13 cellular contexts compared by ENCODE assay signal in genomic region chr6:32082951-32083350, GRCh38. TPM values are rescaled to one million over a fixed set of nuclear protein-coding genes. Genes with fewer than 3 reads are reported as not detected.
DNase-seq lines count a peak whose midpoint lies in the region; ATAC-seq and TF ChIP-seq lines count a peak whose summit lies in the region.
"Had no signal": no experiment of that assay in that cellular context is flagged by ENCODE, and none has a peak within 500 bp of the region (broad histone marks: within the 10 kb centered on the region; RNA-seq: fewer than 3 reads in every experiment).

No MANE protein-coding gene starts in this region.

- no peak overlapping the region for H2BK120ac ChIP-seq in trophoblast cell (ENCODE audit: insufficient read depth, low read length, poor library complexity)

- no peak overlapping the region for H3K23ac ChIP-seq in trophoblast cell (ENCODE audit: low read length)

- no peak overlapping the region for H3K4me2 ChIP-seq in trophoblast cell (ENCODE audit: low read length)
- H3K4me2 ChIP-seq: BLaER1 treated with 17β-estradiol and CSF1 and Interleukin-3, amounts not matched to agents 10 nM and 100 nM had no signal

- H3K9ac ChIP-seq in trophoblast cell (ENCODE audit: low read length) (no peak overlapping the region), colonic mucosa (ENCODE audit: low read depth in 2 of 2, low read length in 2 of 2) (no peak overlapping the region)
- H3K9ac ChIP-seq: BLaER1 treated with 17β-estradiol and CSF1 and Interleukin-3, amounts not matched to agents 10 nM and 100 nM had no signal

- H3K4me3 ChIP-seq in AG10803 (ENCODE audit: low read length), result no peak overlapping the region
- H3K4me3 ChIP-seq in trophoblast cell (ENCODE audit: low read depth, low read length), result no peak overlapping the region
- H3K4me3 ChIP-seq in colonic mucosa, result no peak overlapping the region
- H3K4me3 ChIP-seq: BLaER1 treated with 17β-estradiol and CSF1 and Interleukin-3, amounts not matched to agents 10 nM and 100 nM; skin epidermis had no signal

- no peak overlapping the region for H3K4ac ChIP-seq in trophoblast cell (ENCODE audit: low read depth, low read length)

- H3K79me1 ChIP-seq in trophoblast cell (ENCODE audit: low read length), result peaks cover 3% of the 10 kb centered on the region

- no peak overlapping the region for H4K91ac ChIP-seq in trophoblast cell (ENCODE audit: low read depth, low read length)

- H2AK5ac ChIP-seq in trophoblast cell (ENCODE audit: low read length), result no peak overlapping the region

- CTCF ChIA-PET in RWPE1 (lab: Yijun Ruan, JAX), result interaction anchor here (1.9 kb wide), 1 partner anchor 36 kb away, joined by 7 read pairs; no protein-coding TSS in a partner anchor

- H3K14ac ChIP-seq in trophoblast cell (ENCODE audit: low read length), result no peak overlapping the region

- H3K18ac ChIP-seq in trophoblast cell (ENCODE audit: low read length), result no peak overlapping the region

- no peak for TF ChIP-seq CTCF in AG10803 (conservative IDR thresholded peaks at IDR 0.05; ENCODE audit: low read length)
- TF ChIP-seq CTCF in RWPE1 (conservative IDR thresholded peaks at IDR 0.05; ENCODE audit: low read depth), result no peak
- no peak for TF ChIP-seq CTCF in colonic mucosa (IDR thresholded peaks at IDR 0.05)

- no peak overlapping the region for H2BK12ac ChIP-seq in trophoblast cell (ENCODE audit: low read length)

- H4K8ac ChIP-seq in trophoblast cell (ENCODE audit: low read depth, low read length), result no peak overlapping the region

- H3K4me1 ChIP-seq in trophoblast cell (ENCODE audit: control insufficient read depth in 1 of 2, insufficient read depth in 2 of 2, low read length in 2 of 2), result peaks cover 5 to 13% of the 10 kb centered on the region in 2 experiments
- H3K4me1 ChIP-seq in colonic mucosa, result peaks cover 5% of the 10 kb centered on the region

- POLR2A ChIA-PET in RWPE1 (lab: Yijun Ruan, JAX; ENCODE audit: low non-redundant PET), result no interaction called here

- DNase-seq in AG10803 (ENCODE audit: low read depth) (peak; percentile 97), RWPE1 (ENCODE audit: low spot score) (peak; percentile 93), fibroblast of the conjunctiva (ENCODE audit: low read depth) (peak; percentile 80), trophoblast cell (peak; percentile 82 to 86), colonic mucosa (no peak)
- DNase-seq: effector memory CD8-positive, alpha-beta T cell; WERI-Rb-1 had no signal

- H3K27me3 ChIP-seq in trophoblast cell (ENCODE audit: insufficient read depth, low read length) (no peaks in the 10 kb centered on the region), colonic mucosa (no peaks in the 10 kb centered on the region)

- H3K9me3 ChIP-seq in trophoblast cell (ENCODE audit: insufficient read depth, low read depth, low read length) (peaks cover 3% of the 10 kb centered on the region), colonic mucosa (no peaks in the 10 kb centered on the region)
- H3K9me3 ChIP-seq: BLaER1 treated with 17β-estradiol and CSF1 and Interleukin-3, amounts not matched to agents 10 nM and 100 nM had no signal

- H3K27ac ChIP-seq in RWPE1 (peak overlapping the region; percentile 92), trophoblast cell (ENCODE audit: low read depth, low read length) (no peak overlapping the region), colonic mucosa (no peak overlapping the region)
- H3K27ac ChIP-seq: BLaER1 treated with 17β-estradiol and CSF1 and Interleukin-3, amounts not matched to agents 10 nM and 100 nM; WERI-Rb-1 had no signal

- ATAC-seq in GM19035 (IDR thresholded peaks at IDR 0.05; ENCODE audit: unreplicated experiment) (no peak), GM21447 (IDR thresholded peaks at IDR 0.05; ENCODE audit: unreplicated experiment) (no peak), GM18858 (IDR thresholded peaks at IDR 0.05; ENCODE audit: unreplicated experiment) (no peak)
- ATAC-seq: effector memory CD8-positive, alpha-beta T cell; stimulated activated memory B cell treated with anti-CD40 and anti-IgM and Interleukin-4, amounts not matched to agents 10 μg/mL and 1 μg/mL and 100 μg/mL, for 72 hours had no signal

- no peak overlapping the region for H2BK5ac ChIP-seq in trophoblast cell (ENCODE audit: low read depth, low read length, poor library complexity)

- no CpG with 5 or more reads among the region's 9 CpGs for WGBS in trophoblast cell (ENCODE audit: extremely low coverage, insufficient coverage, insufficient read length)

- H3K36me3 ChIP-seq in trophoblast cell (ENCODE audit: control insufficient read depth in 1 of 2, insufficient read depth in 2 of 2, low read length in 2 of 2) (no peaks in the 10 kb centered on the region), colonic mucosa (no peaks in the 10 kb centered on the region)
- H3K36me3 ChIP-seq: BLaER1 treated with 17β-estradiol and CSF1 and Interleukin-3, amounts not matched to agents 10 nM and 100 nM; WERI-Rb-1 had no signal

- peaks cover 3% of the 10 kb centered on the region for H3K79me2 ChIP-seq in trophoblast cell (ENCODE audit: control insufficient read depth, insufficient read depth, low read length, poor library complexity)

- H4K12ac ChIP-seq in trophoblast cell (ENCODE audit: low read depth, low read length), result no peak overlapping the region

- intact Hi-C loops in colonic mucosa (cut with DNase I), result no loop called here

- H2AFZ ChIP-seq in trophoblast cell (ENCODE audit: insufficient read depth, low read length, poor library complexity), result no peak overlapping the region

RNA-seq across cellular contexts. Expression of gene TNXB, which starts 26.2 kb away (rescaled TPM):
- 2.3 and 2.4 TPM in 2 replicates for polyA plus RNA-seq in trophoblast cell (2013)
- 10 to 100 TPM in 1 of 2 donors, 1 to 10 TPM in 1; 7.3 to 20.1 TPM for total RNA-seq in colonic mucosa

RNA-seq across cellular contexts. Expression of gene CYP21A2, which starts 44.7 kb away (rescaled TPM):
- 0.18 TPM in 2 replicates for polyA plus RNA-seq in trophoblast cell (2013)
- 1 to 10 TPM in 1 of 2 donors, not detected in 1; 3.3 TPM for total RNA-seq in colonic mucosa

RNA-seq across cellular contexts. Expression of gene ATF6B, which starts 45.1 kb away (rescaled TPM):
- 52.6 and 54.2 TPM in 2 replicates for polyA plus RNA-seq in trophoblast cell (2013)
- total RNA-seq in colonic mucosa, result 100 to 1,000 TPM in 1 of 2 donors, 10 to 100 TPM in 1; 83.3 to 131 TPM

RNA-seq across cellular contexts. Expression of gene FKBPL, which starts 47.1 kb away (rescaled TPM):
- 9.9 and 10.1 TPM in 2 replicates for polyA plus RNA-seq in trophoblast cell (2013)
- total RNA-seq in colonic mucosa, result 1 to 10 TPM; 5.2 to 8.1 TPM
